ENCODE assay signal across 8 cellular contexts in genomic region chr1:150629115-150629928, GRCh38. TPM values are rescaled to one million over a fixed set of nuclear protein-coding genes. Genes with fewer than 3 reads are reported as not detected.
DNase-seq lines count a peak whose midpoint lies in the region; ATAC-seq and TF ChIP-seq lines count a peak whose summit lies in the region.

ENSA (minus strand) TSS chr1:150629612; CDS start chr1:150629470, 142 bp downstream.

- CTCF ChIA-PET in T-cell (lab: Charles Lee), result interaction anchor here in 1 of 2 donors (0.5 to 3.2 kb wide), 15 partner anchors 8 to 558 kb away, joined by 3 to 37 read pairs (median 4); partner anchors contain the start of genes FALEC, GOLPH3L and MCL1

- TF ChIP-seq CTCF in GM13977 (IDR thresholded peaks at IDR 0.05; ENCODE audit: extremely low read depth, insufficient read depth, missing control alignments) (no peak), adrenal gland (IDR thresholded peaks at IDR 0.05) (peak in 1 of 6 experiments; percentile 22), heart left ventricle (IDR thresholded peaks at IDR 0.05) (no peak), type B pancreatic cell (conservative IDR thresholded peaks at IDR 0.05) (no peak)

- H3K27ac Mint-ChIP-seq in T-cell, result peak within 1 kb of the TSS in 1 of 2 donors; percentile 65
- H3K27ac Mint-ChIP-seq in type B pancreatic cell, result no peak within 1 kb of the TSS

- H3K36me3 ChIP-seq in adrenal gland (replicated peaks in 1 of 2), result peaks cover 0 to 30% of the 10 kb centered on the region in 2 donors
- peaks cover 0 to 36% (median 32%) of the 10 kb centered on the region in 9 donors for H3K36me3 ChIP-seq in heart left ventricle

- TF ChIP-seq POLR2A in adrenal gland (IDR thresholded peaks at IDR 0.05) (peak; percentile 83 to 90), heart left ventricle (IDR thresholded peaks at IDR 0.05) (peak; percentile 82 to 85)

- H3K4me1 Mint-ChIP-seq in T-cell (peaks cover 0 to 19% (median 17%) of the 10 kb centered on the region in 3 donors), type B pancreatic cell (ENCODE audit: unreplicated experiment) (peaks cover 17% of the 10 kb centered on the region)

- intact Hi-C loops in adrenal gland (cut with DNase I), result no loop called here
- intact Hi-C loops in heart left ventricle (cut with DNase I), result loop anchor here in 7 of 10 donors (2.0 to 10.0 kb wide), 6 partner anchors 52 to 167 kb away; partner anchors contain the start of genes GOLPH3L (in 1 of the 7), MCL1 (in 1 of the 7) and TARS2 (in 1 of the 7)

- WGBS in adrenal gland, 4 donors, result 0 to 1% (median 1%) methylated on average over 24 to 49 of the region's 49 CpGs
- 0 to 1% (median 0%) methylated on average over 39 to 49 of the region's 49 CpGs for WGBS in heart left ventricle, 4 donors

- POLR2A ChIA-PET in T-cell (lab: Charles Lee), result interaction anchor here (0.5 to 3.3 kb wide), 23 partner anchors 9 to 272 kb away, joined by 3 to 32 read pairs (median 4); partner anchors contain the start of genes GOLPH3L (in 1 of the 2) and MCL1 (in 1 of the 2)

- peaks cover 12 to 27% of the 10 kb centered on the region in 2 donors for H3K4me1 ChIP-seq in adrenal gland (replicated peaks in 1 of 2)
- peaks cover 3 to 35% (median 21%) of the 10 kb centered on the region in 12 donors for H3K4me1 ChIP-seq in heart left ventricle

- H3K4me3 ChIP-seq in adrenal gland, result peak within 1 kb of the TSS in 3 of 4 donors; percentile 77 to 98 (median 82)
- peak within 1 kb of the TSS; percentile 15 to 85 (median 70) for H3K4me3 ChIP-seq in heart left ventricle

- H3K27me3 ChIP-seq in adrenal gland (no peaks in the 10 kb centered on the region), heart left ventricle (no peaks in the 10 kb centered on the region)

- H3K27ac ChIP-seq in adrenal gland (peak within 1 kb of the TSS; percentile 93 to 99 (median 98)), heart left ventricle (peak within 1 kb of the TSS; percentile 85 to 99 (median 96))

- H3K36me3 Mint-ChIP-seq in T-cell (peaks cover 31% of the 10 kb centered on the region), type B pancreatic cell (peaks cover 25% of the 10 kb centered on the region)

- DNase-seq in GM13977 (ENCODE audit: low spot score), result peak; percentile 91
- DNase-seq in NCI-H146 (lab: John Stamatoyannopoulos, UW), result peak; percentile 99
- peak; percentile 91 to 99 (median 96) for DNase-seq in T-cell
- peak; percentile 96 to 100 (median 99) for DNase-seq in adrenal gland
- peak; percentile 97 to 100 (median 98) for DNase-seq in heart left ventricle
- DNase-seq in pons (ENCODE audit: low spot score), result peak; percentile 100
- DNase-seq in type B pancreatic cell (ENCODE audit: extremely low spot score, unreplicated experiment), result peak; percentile 95

- in situ Hi-C loops in GM13977 (cut with MboI; ENCODE audit: low pct_unique_long_range_greater_than_20kb, low sequenced_read_pairs, unreplicated experiment), result no loop called here

- H3K9me3 ChIP-seq in adrenal gland (replicated peaks in 1 of 3) (no peaks in the 10 kb centered on the region), heart left ventricle (no peaks in the 10 kb centered on the region)

- H3K27me3 Mint-ChIP-seq in T-cell (no peaks in the 10 kb centered on the region), type B pancreatic cell (no peaks in the 10 kb centered on the region)

- H3K9me3 Mint-ChIP-seq in T-cell (no peaks in the 10 kb centered on the region), type B pancreatic cell (no peaks in the 10 kb centered on the region)

- ATAC-seq in HG02870 (IDR thresholded peaks at IDR 0.05; ENCODE audit: unreplicated experiment), result peak; percentile 88
- peak; percentile 86 to 93 (median 91) for ATAC-seq in T-cell (replicated peaks in 1 of 4)
- peak; percentile 97 to 98 (median 97) for ATAC-seq in heart left ventricle

- H3K4me3 Mint-ChIP-seq in T-cell (no peak within 1 kb of the TSS), type B pancreatic cell (no peak within 1 kb of the TSS)

RNA-seq across cellular contexts. Expression of gene ENSA, which starts in this region (rescaled TPM):
- 100 to 1,000 TPM; 108 to 158 (median 110) TPM for total RNA-seq in T-cell
- total RNA-seq in adrenal gland, result 100 to 1,000 TPM in 5 of 8 donors, 10 to 100 TPM in 3; 91.8 to 167 (median 118) TPM
- polyA plus RNA-seq in adrenal gland, result 100 to 1,000 TPM in 2 of 3 donors, 10 to 100 TPM in 1; 100.0 to 215 (median 110) TPM
- total RNA-seq in heart left ventricle, result 100 to 1,000 TPM; 118 to 186 (median 130) TPM
- polyA plus RNA-seq in heart left ventricle, result 100 to 1,000 TPM in 1 of 2 donors, 10 to 100 TPM in 1; 74.6 to 122 TPM
- 153 and 185 TPM in 2 replicates for total RNA-seq in type B pancreatic cell (ENCODE audit: low replicate concordance)

Comparison
In these comparisons a context has a peak if more than half of its experiments do, and no peak if none do; other contexts are left out.
1. Peak in every context shown above with its lines: DNase-seq, ATAC-seq, H3K4me3 ChIP-seq and H3K27ac ChIP-seq.
2. intact Hi-C loops: an anchor here in heart left ventricle (2.0 to 10.0 kb wide); none called in adrenal gland.